Comparison of ENCODE assay signal across 1 cellular context in genomic region chr10:35563266-35563891, GRCh38.
TF ChIP-seq lines count a peak whose summit lies in the region.

No MANE protein-coding gene starts in this region.

TF ChIP-seq in HCT116, 20 proteins besides CTCF, POLR2A, EP300 and RAD21 (continued from another document):
- no peak for TF ChIP-seq ZBTB33 (IDR thresholded peaks at IDR 0.05; ENCODE audit: extremely low read depth, insufficient replicate concordance, low read length)
- no peak for TF ChIP-seq ELF1 (IDR thresholded peaks at IDR 0.05; ENCODE audit: borderline replicate concordance, low read depth)
